ENCODE assay signal across 2 cellular contexts in the genomic region with DNA sequence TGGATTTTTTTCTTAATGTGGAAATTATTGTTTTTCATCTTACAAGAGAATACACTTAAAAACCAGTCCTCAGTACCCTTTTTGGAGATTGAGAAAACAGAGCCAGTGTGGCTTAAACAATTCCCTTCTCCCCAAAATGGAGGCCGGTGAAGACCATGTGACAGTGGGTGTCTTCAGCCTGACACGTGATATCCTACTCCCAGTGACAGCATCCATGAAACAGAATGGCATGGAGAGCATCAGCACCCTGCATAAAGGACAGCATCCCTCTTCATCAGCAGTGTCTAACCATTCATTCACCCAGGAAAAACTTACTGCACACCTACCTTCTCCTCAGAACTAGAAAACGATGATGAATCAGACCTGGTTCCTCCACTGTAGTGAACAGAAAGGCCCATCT.
TF ChIP-seq lines count a peak whose summit lies in the region.

No MANE protein-coding gene starts in this region.

TF ChIP-seq in IMR-90, 13 proteins besides CTCF, POLR2A, EP300 and RAD21:
- TF ChIP-seq RFX5 (IDR thresholded peaks at IDR 0.05; ENCODE audit: low read depth, low read length) (no peak), NFE2L2 (IDR thresholded peaks at IDR 0.05; ENCODE audit: low read depth, low read length) (no peak), BHLHE40 (IDR thresholded peaks at IDR 0.05; ENCODE audit: low read depth, low read length) (no peak), CHD1 (IDR thresholded peaks at IDR 0.05; ENCODE audit: low read depth, low read length) (no peak), SMC3 (IDR thresholded peaks at IDR 0.05; ENCODE audit: low read depth, low read length) (no peak), USF2 (IDR thresholded peaks at IDR 0.05; ENCODE audit: low read depth, low read length) (no peak), CEBPB (IDR thresholded peaks at IDR 0.05; ENCODE audit: low read depth, low read length) (no peak), MAFK (IDR thresholded peaks at IDR 0.05; ENCODE audit: low read depth, low read length) (no peak), RCOR1 (IDR thresholded peaks at IDR 0.05; ENCODE audit: insufficient replicate concordance, low read length) (no peak), FOS (IDR thresholded peaks at IDR 0.05; ENCODE audit: low read depth, low read length) (no peak)

TF ChIP-seq in H1, 55 proteins besides CTCF, POLR2A, EP300 and RAD21:
- no peak for TF ChIP-seq GTF2F1 (IDR thresholded peaks at IDR 0.05; ENCODE audit: borderline replicate concordance, low read depth, low read length)
- TF ChIP-seq EZH2 (IDR thresholded peaks at IDR 0.05; ENCODE audit: low read depth, low read length, severe bottlenecking): no peak
- no peak for TF ChIP-seq KDM4A (IDR thresholded peaks at IDR 0.05; ENCODE audit: low read depth, low read length, severe bottlenecking)
- no peak for TF ChIP-seq ZNF274 (IDR thresholded peaks at IDR 0.05; ENCODE audit: borderline replicate concordance, extremely low read depth, low read length)
- no peak for TF ChIP-seq RFX5 (IDR thresholded peaks at IDR 0.05; ENCODE audit: borderline replicate concordance, low read depth, low read length)
- TF ChIP-seq, protein P1, sequence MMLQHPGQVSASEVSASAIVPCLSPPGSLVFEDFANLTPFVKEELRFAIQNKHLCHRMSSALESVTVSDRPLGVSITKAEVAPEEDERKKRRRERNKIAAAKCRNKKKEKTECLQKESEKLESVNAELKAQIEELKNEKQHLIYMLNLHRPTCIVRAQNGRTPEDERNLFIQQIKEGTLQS (IDR thresholded peaks at IDR 0.05; ENCODE audit: insufficient read depth, low read depth, low read length): no peak
- TF ChIP-seq CBX5 (IDR thresholded peaks at IDR 0.05; ENCODE audit: low read depth, low read length): no peak
- no peak for TF ChIP-seq HDAC6 (IDR thresholded peaks at IDR 0.05; ENCODE audit: low read depth, low read length)
- TF ChIP-seq MAFK (IDR thresholded peaks at IDR 0.05; ENCODE audit: low read depth, low read length): no peak
- TF ChIP-seq, protein P2, sequence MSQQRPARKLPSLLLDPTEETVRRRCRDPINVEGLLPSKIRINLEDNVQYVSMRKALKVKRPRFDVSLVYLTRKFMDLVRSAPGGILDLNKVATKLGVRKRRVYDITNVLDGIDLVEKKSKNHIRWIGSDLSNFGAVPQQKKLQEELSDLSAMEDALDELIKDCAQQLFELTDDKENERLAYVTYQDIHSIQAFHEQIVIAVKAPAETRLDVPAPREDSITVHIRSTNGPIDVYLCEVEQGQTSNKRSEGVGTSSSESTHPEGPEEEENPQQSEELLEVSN (IDR thresholded peaks at IDR 0.05): no peak
- no peak for TF ChIP-seq YY1 (IDR thresholded peaks at IDR 0.05; ENCODE audit: low read depth, low read length)
